27 cellular contexts compared by ENCODE assay signal in genomic region chr21:26013964-26014363, GRCh38.
DNase-seq lines count a peak whose midpoint lies in the region; ATAC-seq, FAIRE-seq and TF ChIP-seq lines count a peak whose summit lies in the region.
"Had no signal": no experiment of that assay in that cellular context is flagged by ENCODE, and none has a peak within 500 bp of the region (broad histone marks: within the 10 kb centered on the region; RNA-seq: fewer than 3 reads in every experiment).

No MANE protein-coding gene starts in this region.

- CTCF ChIA-PET in HepG2 (lab: Yijun Ruan, JAX; ENCODE audit: low intra/inter-chr PET ratio, low total read pairs), result no interaction called here

- H4K8ac ChIP-seq in mesenchymal stem cell (ENCODE audit: low read length), result no peak overlapping the region

- peaks cover 0 to 1% (median 0%) of the 10 kb centered on the region in 4 donors for H3K36me3 ChIP-seq in liver (ENCODE audit: control insufficient read depth in 4 of 4, insufficient read depth in 3 of 4, low read depth in 1 of 4, low read length in 3 of 4)
- H3K36me3 ChIP-seq in HepG2 (replicated peaks in 1 of 2; ENCODE audit: control insufficient read depth in 1 of 2, insufficient read depth in 2 of 2, low read length in 2 of 2), result no peaks in the 10 kb centered on the region
- H3K36me3 ChIP-seq in mesenchymal stem cell (ENCODE audit: control insufficient read depth in 1 of 2, insufficient read depth in 2 of 2, low read depth in 1 of 2, low read length in 2 of 2), result peaks cover 3 to 43% of the 10 kb centered on the region in 2 experiments
- H3K36me3 ChIP-seq: BE2C had no signal

- H3K4me1 ChIP-seq in liver (ENCODE audit: control insufficient read depth in 4 of 4, insufficient read depth in 4 of 4, low read length in 3 of 4) (peaks cover 0 to 5% (median 3%) of the 10 kb centered on the region in 4 donors), HepG2 (ENCODE audit: insufficient read depth, low read length) (0 out of 2 replicates have a peak, but pooled peaks cover 9% of the 10 kb centered on the region), mesenchymal stem cell (ENCODE audit: control insufficient read depth, insufficient read depth, low read depth, low read length) (peaks cover 6% of the 10 kb centered on the region)
- H3K4me1 ChIP-seq: A549; BE2C; BLaER1 treated with 17β-estradiol and CSF1 and Interleukin-3, amounts not matched to agents 10 nM and 100 nM had no signal

- H4K20me1 ChIP-seq in HepG2 (ENCODE audit: insufficient read depth, low read length), result no peaks in the 10 kb centered on the region

- DNase-seq in HepG2 (ENCODE audit: low spot score) (no peak), dorsolateral prefrontal cortex (no peak), mesenchymal stem cell (no peak), NCI-H2227 (lab: John Stamatoyannopoulos, UW; ENCODE audit: unreplicated experiment) (no peak), GM03348 (ENCODE audit: low spot score) (no peak), NCI-H2196 treated with DMSO at 0.1 percent for 48 hours (lab: John Stamatoyannopoulos, UW; ENCODE audit: unreplicated experiment) (no peak)
- DNase-seq: 8988T; ACHN; AML-193; BE2C; CD4-positive, alpha-beta T cell; CD8-positive, alpha-beta memory T cell; DMS 273 treated with DMSO at 0.1 percent for 48 hours; DMS79; EL; GDM1; GM23248; H7; HCEC 1CT had no signal

- H2AK5ac ChIP-seq in mesenchymal stem cell (ENCODE audit: low read length, severe bottlenecking), result peak overlapping the region; percentile 87

- H4K91ac ChIP-seq in mesenchymal stem cell (ENCODE audit: low read length), result no peak overlapping the region

- H2BK15ac ChIP-seq in mesenchymal stem cell (ENCODE audit: low read depth, poor library complexity, severe bottlenecking), result no peak overlapping the region

- BruUV-seq in HepG2 (replicated peaks; lab: Mats Ljungman, UMichigan), result no TSS peak

- ATAC-seq in HepG2, result no peak; the same call in 2 of the 3 replicates
- ATAC-seq: A549 had no signal

- H3K9ac ChIP-seq in liver (ENCODE audit: low read depth in 1 of 2, low read length in 2 of 2) (no peak overlapping the region), HepG2 (ENCODE audit: insufficient read depth, low read depth, low read length) (no peak overlapping the region), mesenchymal stem cell (ENCODE audit: low read length) (no peak overlapping the region)
- H3K9ac ChIP-seq: BLaER1 treated with 17β-estradiol and CSF1 and Interleukin-3, amounts not matched to agents 10 nM and 100 nM; GM23248 had no signal

- H3K79me2 ChIP-seq in HepG2 (ENCODE audit: insufficient read depth, low read length), result no peaks in the 10 kb centered on the region

- in situ Hi-C loops in HepG2 (cut with HindIII; ENCODE audit: extremely low pct_ligation_motif_present, low pct_unique_long_range_greater_than_20kb), result no loop called here

- no peak for TF ChIP-seq POLR2A in HepG2 (IDR thresholded peaks at IDR 0.05; ENCODE audit: insufficient read depth in 1 of 2, low read depth in 2 of 2, low read length in 2 of 2)

- H3K79me1 ChIP-seq in mesenchymal stem cell (replicated peaks; ENCODE audit: low read length, poor library complexity, severe bottlenecking), result peaks cover 21% of the 10 kb centered on the region

- no peak overlapping the region for H3K14ac ChIP-seq in mesenchymal stem cell (ENCODE audit: low read length in 2 of 2)

- H3K27ac ChIP-seq in liver (ENCODE audit: low read depth in 1 of 2, low read length in 2 of 2) (no peak overlapping the region), HepG2 (ENCODE audit: extremely low read length, insufficient read depth, low read length) (no peak overlapping the region), dorsolateral prefrontal cortex (peak overlapping the region in 35 of 59 donors; percentile 0 to 86 (median 31)), mesenchymal stem cell (ENCODE audit: low read length, poor library complexity, severe bottlenecking) (peak overlapping the region; percentile 49)
- H3K27ac ChIP-seq: A549; BLaER1 treated with 17β-estradiol and CSF1 and Interleukin-3, amounts not matched to agents 10 nM and 100 nM; GM23248 had no signal

- no peak overlapping the region for H3K18ac ChIP-seq in mesenchymal stem cell (ENCODE audit: low read depth in 1 of 2, low read length in 2 of 2)

- no peaks in the 10 kb centered on the region for H3K27me3 ChIP-seq in liver (ENCODE audit: control insufficient read depth in 4 of 4, insufficient read depth in 4 of 4, low read length in 3 of 4)
- H3K27me3 ChIP-seq in HepG2 (ENCODE audit: control insufficient read depth in 1 of 2, insufficient read depth in 2 of 2, low read length in 2 of 2), result no peaks in the 10 kb centered on the region
- H3K27me3 ChIP-seq in dorsolateral prefrontal cortex, result no peaks in the 10 kb centered on the region
- H3K27me3 ChIP-seq in mesenchymal stem cell (ENCODE audit: control insufficient read depth in 1 of 2, insufficient read depth in 1 of 2, low read length in 2 of 2), result no peaks in the 10 kb centered on the region
- H3K27me3 ChIP-seq: BE2C; BLaER1 treated with 17β-estradiol and CSF1 and Interleukin-3, amounts not matched to agents 10 nM and 100 nM had no signal

- H3K4me2 ChIP-seq in HepG2 (ENCODE audit: low read depth, low read length) (no peak overlapping the region), mesenchymal stem cell (ENCODE audit: low read length, poor library complexity, severe bottlenecking) (no peak overlapping the region)
- H3K4me2 ChIP-seq: A549; BLaER1 treated with 17β-estradiol and CSF1 and Interleukin-3, amounts not matched to agents 10 nM and 100 nM had no signal

- no peak overlapping the region for H2BK5ac ChIP-seq in mesenchymal stem cell (ENCODE audit: low read depth, low read length, poor library complexity, severe bottlenecking)

- H3K4me3 ChIP-seq in liver (ENCODE audit: low read depth in 1 of 3, low read length in 3 of 3) (no peak overlapping the region), HepG2 (replicated peaks in 1 of 3; ENCODE audit: insufficient read depth in 1 of 3, low read depth in 2 of 3, low read length in 3 of 3) (no peak overlapping the region), dorsolateral prefrontal cortex (peak overlapping the region in 1 of 59 donors; percentile 1), mesenchymal stem cell (ENCODE audit: insufficient read depth in 1 of 2, low read depth in 1 of 2, low read length in 2 of 2) (no peak overlapping the region)
- H3K4me3 ChIP-seq: A549; BLaER1 treated with 17β-estradiol and CSF1 and Interleukin-3, amounts not matched to agents 10 nM and 100 nM; GM23248 had no signal

- H2AFZ ChIP-seq in HepG2 (ENCODE audit: low read length), result no peak overlapping the region
- no peak overlapping the region for H2AFZ ChIP-seq in mesenchymal stem cell (ENCODE audit: low read depth, low read length)
- H2AFZ ChIP-seq: GM23248 had no signal

- no peak overlapping the region for H3K4ac ChIP-seq in mesenchymal stem cell (ENCODE audit: low read depth in 1 of 2, low read length in 2 of 2)

- FAIRE-seq in HepG2 (lab: Jason Lieb, UNC), result no peak
- FAIRE-seq: A549, D721Med, GM12891, GM18507, GM19239, H1 had no signal

- no peak for TF ChIP-seq CTCF in liver (IDR thresholded peaks at IDR 0.05; ENCODE audit: low read depth, low read length, missing input control)
- TF ChIP-seq CTCF in HepG2 (CRISPR knock-in tag; IDR thresholded peaks at IDR 0.05), result no peak
- no peak for TF ChIP-seq CTCF in dorsolateral prefrontal cortex (IDR thresholded peaks at IDR 0.05 in 54 of 56, conservative IDR thresholded peaks at IDR 0.05 in 2 of 56; ENCODE audit: low read depth in 1 of 56, partially characterized antibody in 56 of 56)

- no peaks in the 10 kb centered on the region for H3K9me3 ChIP-seq in liver (ENCODE audit: control insufficient read depth in 4 of 4, low read length in 3 of 4)
- no peaks in the 10 kb centered on the region for H3K9me3 ChIP-seq in HepG2 (ENCODE audit: low read length)
- no peaks in the 10 kb centered on the region for H3K9me3 ChIP-seq in mesenchymal stem cell (ENCODE audit: control insufficient read depth, low read length)
- H3K9me3 ChIP-seq: A549; BE2C; BLaER1 treated with 17β-estradiol and CSF1 and Interleukin-3, amounts not matched to agents 10 nM and 100 nM had no signal

- TF ChIP-seq EP300 in HepG2 (IDR thresholded peaks at IDR 0.05; ENCODE audit: low read depth in 2 of 2, low read length in 2 of 2) (no peak), HepG2 (CRISPR knock-in tag; IDR thresholded peaks at IDR 0.05; ENCODE audit: borderline replicate concordance) (no peak)

- no peak overlapping the region for H3K23ac ChIP-seq in mesenchymal stem cell (ENCODE audit: low read length in 2 of 2)

- H2BK120ac ChIP-seq in mesenchymal stem cell (ENCODE audit: low read depth, low read length), result no peak overlapping the region

- 58% methylated on average over 4 of the region's 4 CpGs for WGBS in liver
- WGBS in HepG2 (ENCODE audit: low lambda C conversion rate), result 38% methylated on average over 4 of the region's 4 CpGs
- 80% methylated on average over 4 of the region's 4 CpGs for WGBS in mesenchymal stem cell

- POLR2A ChIA-PET in HepG2 (lab: Yijun Ruan, JAX), result no interaction called here

- peak in 1 of 2 donors; percentile 19 for TF ChIP-seq RAD21 in liver (IDR thresholded peaks at IDR 0.05)
- TF ChIP-seq RAD21 in HepG2 (CRISPR knock-in tag; IDR thresholded peaks at IDR 0.05), result no peak

- no peak overlapping the region for H2BK12ac ChIP-seq in mesenchymal stem cell (ENCODE audit: low read length in 2 of 2)

- intact Hi-C loops in HepG2 (cut with micrococcal nuclease; ENCODE audit: unreplicated experiment) (no loop called here), dorsolateral prefrontal cortex (cut with DNase I) (loop anchor here in 1 of 2 donors (5.0 kb wide), 1 partner anchor 158 kb away; the partner anchor contains the start of gene APP)

TF ChIP-seq in liver, 16 proteins besides CTCF, POLR2A, EP300 and RAD21 (continues in another document):
- TF ChIP-seq EGR1 (IDR thresholded peaks at IDR 0.05; ENCODE audit: low read depth in 2 of 2) (no peak), ATF3 (IDR thresholded peaks at IDR 0.05) (no peak), JUND (IDR thresholded peaks at IDR 0.05) (no peak), TAF1 (conservative IDR thresholded peaks at IDR 0.05) (no peak), SP1 (IDR thresholded peaks at IDR 0.05) (peak; percentile 9), HNF4A (conservative IDR thresholded peaks at IDR 0.05) (peak in 1 of 2 donors; percentile 38)

TF ChIP-seq in HepG2, 621 proteins besides CTCF, POLR2A, EP300 and RAD21 (continues in another document):
- TF ChIP-seq PHF20 (CRISPR knock-in tag; IDR thresholded peaks at IDR 0.05) (no peak), RORA (CRISPR knock-in tag; IDR thresholded peaks at IDR 0.05) (no peak), HES4 (CRISPR knock-in tag; IDR thresholded peaks at IDR 0.05; ENCODE audit: borderline replicate concordance) (no peak), RFXANK (CRISPR knock-in tag; IDR thresholded peaks at IDR 0.05) (no peak), TBX2 (CRISPR knock-in tag; IDR thresholded peaks at IDR 0.05; ENCODE audit: borderline replicate concordance) (no peak), JUND (CRISPR knock-in tag; IDR thresholded peaks at IDR 0.05) (no peak), DMAP1 (CRISPR knock-in tag; IDR thresholded peaks at IDR 0.05) (no peak), DNMT1 (CRISPR knock-in tag; IDR thresholded peaks at IDR 0.05) (no peak), CBX5 (CRISPR knock-in tag; IDR thresholded peaks at IDR 0.05; ENCODE audit: borderline replicate concordance) (no peak)

Comparison
In these comparisons a context has a peak if more than half of its experiments do, and no peak if none do; other contexts are left out.
1. H3K27ac ChIP-seq: peak in dorsolateral prefrontal cortex (35 of 59) and mesenchymal stem cell (single experiment); none in liver (0 of 2) and HepG2 (single experiment).